ENCODE assay signal across 13 cellular contexts in genomic region chr19:17095141-17095919, GRCh38. TPM values are rescaled to one million over a fixed set of nuclear protein-coding genes. Genes with fewer than 3 reads are reported as not detected.
DNase-seq lines count a peak whose midpoint lies in the region; ATAC-seq, FAIRE-seq and TF ChIP-seq lines count a peak whose summit lies in the region.
"Had no signal": no experiment of that assay in that cellular context is flagged by ENCODE, and none has a peak within 500 bp of the region (broad histone marks: within the 10 kb centered on the region; RNA-seq: fewer than 3 reads in every experiment).

No MANE protein-coding gene starts in this region.

- H3K36me3 ChIP-seq in esophagus (ENCODE audit: control insufficient read depth in 2 of 2, insufficient read depth in 2 of 2, low read length in 1 of 2) (no peaks in the 10 kb centered on the region), mucosa of descending colon (ENCODE audit: low read depth) (no peaks in the 10 kb centered on the region), suprapubic skin (no peaks in the 10 kb centered on the region)

- DNase-seq in RPMI7951 (ENCODE audit: low read depth) (peak; percentile 51), mucosa of descending colon (no peak), suprapubic skin (ENCODE audit: low spot score in 2 of 2) (no peak), H54 (ENCODE audit: insufficient read length, low spot score) (no peak), NCI-H1105 (lab: John Stamatoyannopoulos, UW) (no peak)
- DNase-seq in activated CD4-positive, alpha-beta T cell treated with anti-CD3 and anti-CD28 coated beads, Interleukin-2, amount 50 U/mL, for 4 hours, result no peak
- DNase-seq: activated gamma-delta T cell; DMS 273 treated with DMSO at 0.1 percent for 48 hours; effector memory CD4-positive, alpha-beta T cell; posterior cingulate gyrus had no signal

- H3K4me3 ChIP-seq in esophagus (ENCODE audit: low read depth in 1 of 2, low read length in 2 of 2) (no peak overlapping the region), mucosa of descending colon (no peak overlapping the region), suprapubic skin (no peak overlapping the region)

- no peaks in the 10 kb centered on the region for H3K9me3 ChIP-seq in esophagus (ENCODE audit: control insufficient read depth in 2 of 2, insufficient read depth in 1 of 2, low read depth in 1 of 2, low read length in 1 of 2)
- no peaks in the 10 kb centered on the region for H3K9me3 ChIP-seq in mucosa of descending colon
- H3K9me3 ChIP-seq in suprapubic skin, result no peaks in the 10 kb centered on the region

- H3K27me3 ChIP-seq in esophagus (ENCODE audit: control insufficient read depth in 1 of 2, insufficient read depth in 2 of 2, low read length in 2 of 2), result no peaks in the 10 kb centered on the region
- no peaks in the 10 kb centered on the region for H3K27me3 ChIP-seq in suprapubic skin

- TF ChIP-seq EP300 in suprapubic skin (IDR thresholded peaks at IDR 0.05), result no peak

- intact Hi-C loops in mucosa of descending colon (cut with DNase I, micrococcal nuclease), result no loop called here

- ATAC-seq in mucosa of descending colon (peak; percentile 43), HG03159 (IDR thresholded peaks at IDR 0.05; ENCODE audit: unreplicated experiment) (no peak)

- H3K4me1 ChIP-seq in esophagus (ENCODE audit: control insufficient read depth in 2 of 2, insufficient read depth in 2 of 2, low read length in 1 of 2) (peaks cover 0 to 5% of the 10 kb centered on the region in 2 donors), mucosa of descending colon (ENCODE audit: low read depth) (peaks cover 4% of the 10 kb centered on the region), suprapubic skin (peaks cover 31% of the 10 kb centered on the region)

- no peak for TF ChIP-seq CTCF in mucosa of descending colon (IDR thresholded peaks at IDR 0.05)
- no peak for TF ChIP-seq CTCF in suprapubic skin (IDR thresholded peaks at IDR 0.05)

- TF ChIP-seq POLR2A in suprapubic skin (IDR thresholded peaks at IDR 0.05) (no peak), H54 (IDR thresholded peaks at IDR 0.05; ENCODE audit: low read depth, low read length) (no peak)

- H3K27ac ChIP-seq in esophagus (ENCODE audit: low read depth in 2 of 2, low read length in 1 of 2) (peak overlapping the region; percentile 36 to 55), suprapubic skin (peak overlapping the region; percentile 46)
- H3K27ac ChIP-seq: KMS-11 had no signal

- 84 to 86% methylated on average over 23 of the region's 23 CpGs for WGBS in esophagus, 2 donors
- 81% methylated on average over 23 of the region's 23 CpGs for WGBS in suprapubic skin

- no peak for FAIRE-seq in H54 (lab: Jason Lieb, UNC)

RNA-seq across cellular contexts. Expression of gene MYO9B, which starts 19.8 kb away (rescaled TPM):
- 31.6 and 36.9 TPM in 2 replicates for total RNA-seq in RPMI7951 (2014; rRNA removed; shearing (Covaris generic))
- polyA plus RNA-seq in esophagus, result 10 to 100 TPM; 24.2 to 41.2 TPM
- total RNA-seq in mucosa of descending colon, result 10 to 100 TPM; 73.7 to 91.8 (median 90.8) TPM
- total RNA-seq in suprapubic skin, result 10 to 100 TPM; 43.6 to 99.9 (median 69.5) TPM

RNA-seq across cellular contexts. Expression of gene HAUS8, which starts 20.1 kb away (rescaled TPM):
- 13.8 and 15.9 TPM in 2 replicates for total RNA-seq in RPMI7951 (2014; rRNA removed; shearing (Covaris generic))
- 1 to 10 TPM; 7.8 to 9.3 TPM for polyA plus RNA-seq in esophagus
- 10 to 100 TPM; 12.2 to 16.6 (median 13.6) TPM for total RNA-seq in mucosa of descending colon
- total RNA-seq in suprapubic skin, result 1 to 10 TPM; 2.4 to 4.1 (median 3.0) TPM
